In the genomic region with DNA sequence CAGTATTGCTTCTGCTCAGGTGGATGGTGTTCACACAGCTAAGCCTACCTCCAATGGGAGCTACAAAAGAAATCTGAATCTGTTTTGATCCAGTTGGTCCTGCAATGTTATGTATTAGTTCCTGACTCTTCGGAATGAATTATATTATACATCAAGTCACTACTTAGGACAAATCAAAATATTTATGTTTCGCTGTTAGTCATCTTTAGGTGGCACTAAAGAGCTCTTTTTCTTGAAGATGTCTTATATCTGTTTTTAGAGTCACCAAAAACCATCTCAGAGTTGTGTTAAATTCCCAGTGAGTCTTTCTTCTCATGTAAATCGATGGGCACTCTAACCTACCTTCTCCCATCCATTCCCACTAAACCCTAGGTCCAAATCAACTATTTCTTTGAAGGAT, we compare ENCODE assay signal across 1 cellular context.
TF ChIP-seq lines count a peak whose summit lies in the region.

No MANE protein-coding gene starts in this region.

TF ChIP-seq in HCT116, 20 proteins besides CTCF, POLR2A, EP300 and RAD21 (continued from another document):
- TF ChIP-seq, protein P1, sequence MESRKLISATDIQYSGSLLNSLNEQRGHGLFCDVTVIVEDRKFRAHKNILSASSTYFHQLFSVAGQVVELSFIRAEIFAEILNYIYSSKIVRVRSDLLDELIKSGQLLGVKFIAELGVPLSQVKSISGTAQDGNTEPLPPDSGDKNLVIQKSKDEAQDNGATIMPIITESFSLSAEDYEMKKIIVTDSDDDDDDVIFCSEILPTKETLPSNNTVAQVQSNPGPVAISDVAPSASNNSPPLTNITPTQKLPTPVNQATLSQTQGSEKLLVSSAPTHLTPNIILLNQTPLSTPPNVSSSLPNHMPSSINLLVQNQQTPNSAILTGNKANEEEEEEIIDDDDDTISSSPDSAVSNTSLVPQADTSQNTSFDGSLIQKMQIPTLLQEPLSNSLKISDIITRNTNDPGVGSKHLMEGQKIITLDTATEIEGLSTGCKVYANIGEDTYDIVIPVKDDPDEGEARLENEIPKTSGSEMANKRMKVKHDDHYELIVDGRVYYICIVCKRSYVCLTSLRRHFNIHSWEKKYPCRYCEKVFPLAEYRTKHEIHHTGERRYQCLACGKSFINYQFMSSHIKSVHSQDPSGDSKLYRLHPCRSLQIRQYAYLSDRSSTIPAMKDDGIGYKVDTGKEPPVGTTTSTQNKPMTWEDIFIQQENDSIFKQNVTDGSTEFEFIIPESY (IDR thresholded peaks at IDR 0.05; ENCODE audit: extremely low read depth, insufficient replicate concordance, low read length), result no peak
- TF ChIP-seq ZFX (IDR thresholded peaks at IDR 0.05) (no peak), EZH2 (IDR thresholded peaks at IDR 0.05) (no peak), CEBPB (IDR thresholded peaks at IDR 0.05; ENCODE audit: low read depth) (no peak)
- TF ChIP-seq, protein P2, sequence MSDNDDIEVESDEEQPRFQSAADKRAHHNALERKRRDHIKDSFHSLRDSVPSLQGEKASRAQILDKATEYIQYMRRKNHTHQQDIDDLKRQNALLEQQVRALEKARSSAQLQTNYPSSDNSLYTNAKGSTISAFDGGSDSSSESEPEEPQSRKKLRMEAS (IDR thresholded peaks at IDR 0.05), result no peak
